8 cellular contexts compared by ENCODE assay signal in the genomic region with DNA sequence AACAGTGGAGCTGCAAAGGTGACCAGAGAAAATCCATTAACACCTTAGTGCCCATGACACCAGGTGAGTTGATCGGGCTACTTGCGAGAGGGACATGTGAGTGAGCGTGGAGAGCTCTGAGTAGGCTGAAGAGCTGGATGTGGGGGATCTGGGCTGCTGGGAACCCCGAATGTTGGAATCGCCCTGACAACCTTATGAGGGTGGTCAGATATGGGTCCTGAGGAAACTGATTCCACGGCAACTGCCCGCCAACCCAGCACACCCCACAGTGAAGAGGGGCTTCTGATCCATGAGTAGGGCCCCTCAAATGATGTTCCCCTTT. TPM values are rescaled to one million over a fixed set of nuclear protein-coding genes. Genes with fewer than 3 reads are reported as not detected.
DNase-seq lines count a peak whose midpoint lies in the region; ATAC-seq, FAIRE-seq and TF ChIP-seq lines count a peak whose summit lies in the region.

No MANE protein-coding gene starts in this region.

- H3K4me3 ChIP-seq in thoracic aorta = peak overlapping the region; percentile 83

- TF ChIP-seq POLR2A in GM12891 (IDR thresholded peaks at IDR 0.05; ENCODE audit: low read depth, low read length) = no peak

- H3K9me3 Mint-ChIP-seq in activated naive CD8-positive, alpha-beta T cell treated with anti-CD3 and anti-CD28 coated beads, Interleukin-2, amount 50 U/mL, for 24 hours = no peaks in the 10 kb centered on the region

- peak; percentile 52 for DNase-seq in NCI-H82 (lab: John Stamatoyannopoulos, UW)
- no peak for DNase-seq in NCI-H82 treated with DMSO at 0.1 percent for 48 hours (lab: John Stamatoyannopoulos, UW; ENCODE audit: unreplicated experiment)
- DNase-seq in activated naive CD8-positive, alpha-beta T cell treated with anti-CD3 and anti-CD28 coated beads, Interleukin-2, amount 50 U/mL, for 24 hours = no peak
- no peak for DNase-seq in thoracic aorta (ENCODE audit: low spot score)
- no peak for DNase-seq in NCI-H1436 (lab: John Stamatoyannopoulos, UW)
- DNase-seq in A172 (ENCODE audit: low spot score) = no peak
- no peak for DNase-seq in GM12891 (ENCODE audit: insufficient read length, low spot score)

- no peak for FAIRE-seq in GM12891 (lab: Jason Lieb, UNC)

- no peak for TF ChIP-seq CTCF in thoracic aorta (IDR thresholded peaks at IDR 0.05)

- no peaks in the 10 kb centered on the region for H3K27me3 ChIP-seq in layer of hippocampus (ENCODE audit: control insufficient read depth, insufficient read depth, low read length)
- H3K27me3 ChIP-seq in thoracic aorta (replicated peaks; ENCODE audit: insufficient read depth) = no peaks in the 10 kb centered on the region

- no peak for ATAC-seq in activated naive CD8-positive, alpha-beta T cell treated with anti-CD3 and anti-CD28 coated beads, Interleukin-2, amount 50 U/mL, for 24 hours
- ATAC-seq in thoracic aorta (ENCODE audit: insufficient number of reproducible peaks, low FRiP score, low read depth) = no peak

- H3K4me1 ChIP-seq in thoracic aorta (ENCODE audit: control insufficient read depth in 1 of 2, low read depth in 2 of 2) = peaks cover 18 to 36% of the 10 kb centered on the region in 2 donors

- H3K36me3 ChIP-seq in thoracic aorta = no peaks in the 10 kb centered on the region

- H3K27me3 Mint-ChIP-seq in activated naive CD8-positive, alpha-beta T cell treated with anti-CD3 and anti-CD28 coated beads, Interleukin-2, amount 50 U/mL, for 24 hours = no peaks in the 10 kb centered on the region

- peaks cover 27% of the 10 kb centered on the region for H3K4me1 Mint-ChIP-seq in activated naive CD8-positive, alpha-beta T cell treated with anti-CD3 and anti-CD28 coated beads, Interleukin-2, amount 50 U/mL, for 24 hours

- H3K27ac ChIP-seq in layer of hippocampus (ENCODE audit: low read depth, low read length) (peak overlapping the region; percentile 94), thoracic aorta (peak overlapping the region; percentile 69 to 84)

- peak overlapping the region; percentile 78 for H3K27ac Mint-ChIP-seq in activated naive CD8-positive, alpha-beta T cell treated with anti-CD3 and anti-CD28 coated beads, Interleukin-2, amount 50 U/mL, for 24 hours

- H3K36me3 Mint-ChIP-seq in activated naive CD8-positive, alpha-beta T cell treated with anti-CD3 and anti-CD28 coated beads, Interleukin-2, amount 50 U/mL, for 24 hours (ENCODE audit: low read depth) = peaks cover 2% of the 10 kb centered on the region

- no peaks in the 10 kb centered on the region for H3K9me3 ChIP-seq in thoracic aorta

- H3K4me3 Mint-ChIP-seq in activated naive CD8-positive, alpha-beta T cell treated with anti-CD3 and anti-CD28 coated beads, Interleukin-2, amount 50 U/mL, for 24 hours = peak overlapping the region; percentile 80

TF ChIP-seq in GM12891, 5 proteins besides CTCF, POLR2A, EP300 and RAD21:
- TF ChIP-seq POLR2AphosphoS5 (IDR thresholded peaks at IDR 0.05; ENCODE audit: low read depth, low read length) (no peak), POU2F2 (IDR thresholded peaks at IDR 0.05; ENCODE audit: low read depth, low read length) (no peak), SPI1 (IDR thresholded peaks at IDR 0.05; ENCODE audit: low read depth, low read length) (no peak), TAF1 (IDR thresholded peaks at IDR 0.05; ENCODE audit: low read depth, low read length) (no peak), PAX5 (IDR thresholded peaks at IDR 0.05; ENCODE audit: insufficient read depth, low read length, severe bottlenecking) (no peak)

RNA-seq across cellular contexts. Expression of a gene that starts 0.7 kb away (rescaled TPM):
- 100 to 1,000 TPM in 1 of 2 donors, 10 to 100 TPM in 1; 82.4 to 168 TPM for total RNA-seq in thoracic aorta
- total RNA-seq in A172 (2014; rRNA removed; shearing (Covaris generic)) = 222 and 273 TPM in 2 replicates
- 26.0 TPM for polyA plus RNA-seq in GM12891 (2012; ENCODE audit: low read depth, missing spikeins)
